8 cellular contexts compared by ENCODE assay signal in genomic region chr20:34824861-34825529, GRCh38. TPM values are rescaled to one million over a fixed set of nuclear protein-coding genes. Genes with fewer than 3 reads are reported as not detected.
DNase-seq lines count a peak whose midpoint lies in the region; TF ChIP-seq lines count a peak whose summit lies in the region.

No MANE protein-coding gene starts in this region.

- H3K36me3 ChIP-seq in WERI-Rb-1 (no peaks in the 10 kb centered on the region; the same call in none of the 2 replicates), breast epithelium (no peaks in the 10 kb centered on the region), spleen (peaks cover 0 to 7% (median 0%) of the 10 kb centered on the region in 6 donors)

- no peaks in the 10 kb centered on the region for H3K9me3 Mint-ChIP-seq in immature natural killer cell

- H3K27ac Mint-ChIP-seq in immature natural killer cell = peak overlapping the region; percentile 85 to 97 (median 91)

- H3K27me3 Mint-ChIP-seq in immature natural killer cell (ENCODE audit: low read depth in 3 of 3) = peaks cover 7 to 18% (median 9%) of the 10 kb centered on the region in 3 donors

- TF ChIP-seq CTCF in GM12864 (IDR thresholded peaks at IDR 0.05; ENCODE audit: low read depth, low read length, missing control alignments) = no peak
- no peak for TF ChIP-seq CTCF in NB4 (IDR thresholded peaks at IDR 0.05; ENCODE audit: low read depth, low read length)
- no peak; the same call in 1 of the 2 replicates for TF ChIP-seq CTCF in WERI-Rb-1 (IDR thresholded peaks at IDR 0.05; ENCODE audit: low read depth, low read length)
- no peak for TF ChIP-seq CTCF in breast epithelium (IDR thresholded peaks at IDR 0.05)
- TF ChIP-seq CTCF in spleen (IDR thresholded peaks at IDR 0.05 in 8 of 11, conservative IDR thresholded peaks at IDR 0.05 in 3 of 11) = peak in 1 of 11 experiments; percentile 5

- H3K27me3 ChIP-seq in WERI-Rb-1 (ENCODE audit: insufficient read depth, low read depth, severe bottlenecking) = no peaks in the 10 kb centered on the region
- no peaks in the 10 kb centered on the region for H3K27me3 ChIP-seq in breast epithelium
- H3K27me3 ChIP-seq in spleen (replicated peaks in 1 of 7) = no peaks in the 10 kb centered on the region

- H3K4me3 ChIP-seq in GM12864 (ENCODE audit: low read depth, low read length) (peak overlapping the region; percentile 98), NB4 (ENCODE audit: low read depth, low read length) (peak overlapping the region; percentile 95), WERI-Rb-1 (ENCODE audit: low read depth, low read length) (peak overlapping the region; percentile 96), breast epithelium (peak overlapping the region; percentile 78 to 90 (median 89)), spleen (peak overlapping the region; percentile 70 to 96 (median 90))

- intact Hi-C loops in breast epithelium (cut with DNase I; ENCODE audit: low total_unique reads) = no loop called here
- intact Hi-C loops in spleen (cut with DNase I; ENCODE audit: low total_unique reads) = no loop called here

- peaks cover 0 to 5% (median 0%) of the 10 kb centered on the region in 3 donors for H3K36me3 Mint-ChIP-seq in immature natural killer cell

- no peak for DNase-seq in GM12864 (ENCODE audit: low read depth)
- peak; percentile 36 for DNase-seq in HCEC 1CT
- DNase-seq in NB4 (ENCODE audit: low read depth) = peak; percentile 80
- peak; percentile 75 for DNase-seq in WERI-Rb-1
- DNase-seq in breast epithelium (ENCODE audit: low spot score in 2 of 2) = peak in 1 of 2 donors; percentile 33
- DNase-seq in immature natural killer cell = peak; percentile 66 to 72 (median 70)
- peak; percentile 93 for DNase-seq in spleen
- DNase-seq in cortex of kidney (lab: John Stamatoyannopoulos, UW) = no peak

- 0 to 2% (median 1%) methylated on average over 11 to 67 of the region's 67 CpGs for WGBS in spleen, 5 donors

- TF ChIP-seq POLR2A in NB4 (IDR thresholded peaks at IDR 0.05; ENCODE audit: extremely low read depth, insufficient read length) = no peak
- no peak for TF ChIP-seq POLR2A in breast epithelium (IDR thresholded peaks at IDR 0.05)
- TF ChIP-seq POLR2A in spleen (IDR thresholded peaks at IDR 0.05) = no peak

- H3K9me3 ChIP-seq in WERI-Rb-1 (ENCODE audit: severe bottlenecking) = no peaks in the 10 kb centered on the region
- no peaks in the 10 kb centered on the region for H3K9me3 ChIP-seq in breast epithelium
- no peaks in the 10 kb centered on the region for H3K9me3 ChIP-seq in spleen

- peak overlapping the region; percentile 87 to 99 (median 97) for H3K4me3 Mint-ChIP-seq in immature natural killer cell

- peaks cover 48% of the 10 kb centered on the region in 2 donors for H3K4me1 Mint-ChIP-seq in immature natural killer cell

- H3K27ac ChIP-seq in WERI-Rb-1 (peak overlapping the region; percentile 84), breast epithelium (peak overlapping the region; percentile 92 to 98), spleen (peak overlapping the region; percentile 78 to 98 (median 90))

- H3K4me1 ChIP-seq in breast epithelium (no peaks in the 10 kb centered on the region), spleen (peaks cover 12 to 54% (median 39%) of the 10 kb centered on the region in 6 donors)

RNA-seq across cellular contexts. Expression of gene NCOA6, which starts 0.5 kb away (rescaled TPM):
- 10 to 100 TPM; 20.0 to 20.6 (median 20.3) TPM for total RNA-seq in breast epithelium
- 10 to 100 TPM in 1 of 3 donors, 1 to 10 TPM in 1, under 1 TPM in 1; 0.65 to 17.3 (median 3.0) TPM for polyA plus RNA-seq in immature natural killer cell
- 10 to 100 TPM; 24.0 to 32.8 (median 28.5) TPM for total RNA-seq in spleen
- polyA plus RNA-seq in spleen = 10 to 100 TPM; 13.6 to 19.4 (median 16.2) TPM

RNA-seq across cellular contexts. Expression of gene GGT7, which starts 47.7 kb away (rescaled TPM):
- total RNA-seq in breast epithelium (10 to 100 TPM; 13.1 to 21.8 (median 16.4) TPM), spleen (10 to 100 TPM in 6 of 7 donors, 1 to 10 TPM in 1; 9.7 to 22.1 (median 13.0) TPM)
- polyA plus RNA-seq in immature natural killer cell (1 to 10 TPM in 1 of 3 donors, under 1 TPM in 2; 0.85 to 2.6 (median 0.94) TPM), spleen (10 to 100 TPM in 1 of 3 donors, 1 to 10 TPM in 2; 4.3 to 11.4 (median 5.7) TPM)

RNA-seq across cellular contexts. Expression of gene ACSS2, which starts 51.4 kb away (rescaled TPM):
- total RNA-seq in breast epithelium (100 to 1,000 TPM in 1 of 3 donors, 10 to 100 TPM in 2; 70.1 to 137 (median 71.1) TPM), spleen (10 to 100 TPM; 23.2 to 43.6 (median 33.2) TPM)
- polyA plus RNA-seq in immature natural killer cell (1 to 10 TPM; 1.5 to 4.9 (median 3.5) TPM), spleen (10 to 100 TPM in 2 of 3 donors, 1 to 10 TPM in 1; 8.9 to 20.3 (median 15.6) TPM)

Comparison
In these comparisons a context has a peak if more than half of its experiments do, and no peak if none do; other contexts are left out.
1. DNase-seq: peak in HCEC 1CT (single experiment), NB4 (single experiment), WERI-Rb-1 (single experiment), immature natural killer cell (3 of 3) and spleen (single experiment); none in GM12864 (single experiment) and cortex of kidney (single experiment).
2. Peak in every context shown above with its lines, with median percentiles within 50 percentile points of each other: H3K4me3 ChIP-seq and H3K27ac ChIP-seq.